18 cellular contexts compared by ENCODE assay signal in genomic region chrX:39263946-39264483, GRCh38.
"Had no signal": no experiment of that assay in that cellular context is flagged by ENCODE, and none has a peak within 500 bp of the region (broad histone marks: within the 10 kb centered on the region; RNA-seq: fewer than 3 reads in every experiment).

No MANE protein-coding gene starts in this region.

- H3K4me2 ChIP-seq: smooth muscle cell had no signal

- H3K4me3 ChIP-seq: ascending aorta, breast epithelium, coronary artery, gastrocnemius medialis, left ventricle myocardium inferior, smooth muscle cell had no signal

- H3K36me3 ChIP-seq: ascending aorta, breast epithelium, gastrocnemius medialis, left ventricle myocardium inferior, WERI-Rb-1 had no signal

- H3K79me2 ChIP-seq: parathyroid adenoma had no signal

- H3K9me3 ChIP-seq: ascending aorta, left ventricle myocardium inferior had no signal

- H3K9ac ChIP-seq: parathyroid adenoma had no signal

- DNase-seq: activated CD8-positive, alpha-beta memory T cell treated with anti-CD3 and anti-CD28 coated beads for 24 hours; activated effector memory CD4-positive, alpha-beta T cell treated with anti-CD3 and anti-CD28 coated beads, Interleukin-2, amount 50 U/mL, for 16 hours; gastrocnemius medialis; head of caudate nucleus; kidney; left ventricle myocardium inferior; mammary epithelial cell; midbrain; stimulated activated CD4-positive, alpha-beta T cell treated with anti-CD3 and anti-CD28 coated beads, Interleukin-4, amount 100 ng/mL, for 1 hour; SW 1271; WERI-Rb-1 had no signal

- H3K4me1 ChIP-seq: ascending aorta, breast epithelium, gastrocnemius medialis, left ventricle myocardium inferior, parathyroid adenoma had no signal

- H3K4me3 Mint-ChIP-seq: nephron had no signal

- ATAC-seq: gastrocnemius medialis, sciatic nerve had no signal

- H2AFZ ChIP-seq: parathyroid adenoma had no signal

- H3K27me3 ChIP-seq: ascending aorta, gastrocnemius medialis had no signal
